9 cellular contexts compared by ENCODE assay signal in genomic region chr6:13466304-13467215, GRCh38. TPM values are rescaled to one million over a fixed set of nuclear protein-coding genes. Genes with fewer than 3 reads are reported as not detected.
DNase-seq lines count a peak whose midpoint lies in the region; ATAC-seq and TF ChIP-seq lines count a peak whose summit lies in the region.
"Had no signal": no experiment of that assay in that cellular context is flagged by ENCODE, and none has a peak within 500 bp of the region (broad histone marks: within the 10 kb centered on the region; RNA-seq: fewer than 3 reads in every experiment).

No MANE protein-coding gene starts in this region.

- no peak overlapping the region for H2AFZ ChIP-seq in fibroblast of lung (ENCODE audit: low read length)

- peak; percentile 25 to 27 for DNase-seq in activated CD4-positive, alpha-beta T cell treated with anti-CD3 and anti-CD28 coated beads, Interleukin-2, amount 50 U/mL, for 4 hours
- DNase-seq in fibroblast of lung (ENCODE audit: low read depth in 2 of 2): peak in 1 of 2 donors; percentile 67
- no peak for DNase-seq in cerebellar nuclear complex (lab: John Stamatoyannopoulos, UW)
- no peak for DNase-seq in dedifferentiated amniotic fluid mesenchymal stem cell (ENCODE audit: extremely low spot score)
- DNase-seq in mesenteric fat pad (ENCODE audit: low spot score): no peak

- peaks cover 2% of the 10 kb centered on the region for H3K79me2 ChIP-seq in fibroblast of lung (ENCODE audit: control insufficient read depth, insufficient read depth, low read length)

- H3K9ac ChIP-seq in fibroblast of lung (ENCODE audit: insufficient read depth, low read length): no peak overlapping the region

- no peak for TF ChIP-seq CTCF in 22Rv1 (IDR thresholded peaks at IDR 0.05)
- no peak for TF ChIP-seq CTCF in fibroblast of lung (conservative IDR thresholded peaks at IDR 0.05 in 1 of 2, IDR thresholded peaks at IDR 0.05 in 1 of 2; ENCODE audit: low read depth in 1 of 2, low read length in 2 of 2)

- no peaks in the 10 kb centered on the region for H3K9me3 ChIP-seq in fibroblast of lung (ENCODE audit: control insufficient read depth, insufficient read depth, low read depth, low read length)

- peak; percentile 64 for ATAC-seq in GM19351 (IDR thresholded peaks at IDR 0.05; ENCODE audit: unreplicated experiment)
- ATAC-seq in GM21825 (IDR thresholded peaks at IDR 0.05; ENCODE audit: unreplicated experiment): no peak

- no peak overlapping the region for H3K4me3 ChIP-seq in fibroblast of lung (replicated peaks in 1 of 4; ENCODE audit: control extremely low read depth in 1 of 4, insufficient read depth in 1 of 4, low read depth in 3 of 4, low read length in 4 of 4)

- H3K27ac ChIP-seq in 22Rv1 (peak overlapping the region; percentile 15; the same call in 1 of the 2 replicates), fibroblast of lung (ENCODE audit: insufficient read depth, low read length) (no peak overlapping the region)
- H3K27ac ChIP-seq: VCaP had no signal

- no peaks in the 10 kb centered on the region for H3K36me3 ChIP-seq in fibroblast of lung (ENCODE audit: control insufficient read depth, insufficient read depth, low read length)

- H3K4me1 ChIP-seq in fibroblast of lung (ENCODE audit: control insufficient read depth, extremely low read depth, insufficient read depth, low read length): peaks cover 41% of the 10 kb centered on the region

- no peaks in the 10 kb centered on the region for H4K20me1 ChIP-seq in fibroblast of lung (ENCODE audit: control insufficient read depth, extremely low read depth, insufficient read depth, low read length)

- no peaks in the 10 kb centered on the region for H3K27me3 ChIP-seq in fibroblast of lung (ENCODE audit: control insufficient read depth, insufficient read depth, low read length)

- peak overlapping the region; percentile 27 for H3K4me2 ChIP-seq in fibroblast of lung (ENCODE audit: extremely low read depth, insufficient read depth, low read length)

RNA-seq across cellular contexts. Expression of gene GFOD1, which starts 20.8 kb away (rescaled TPM):
- total RNA-seq in fibroblast of lung (15.4 and 25.3 TPM in 2 replicates), mesenteric fat pad (25.9 TPM)
- polyA plus RNA-seq in fibroblast of lung: 10.5 and 11.2 TPM in 2 replicates
- polyA plus RNA-seq in fibroblast of lung (2012): 7.1 and 8.6 TPM in 2 replicates
- 8.8 and 15.7 TPM in 2 replicates for polyA minus RNA-seq in fibroblast of lung (ENCODE audit: low replicate concordance)

Comparison
In these comparisons a context has a peak if more than half of its experiments do, and no peak if none do; other contexts are left out.
1. DNase-seq: peak in activated CD4-positive, alpha-beta T cell treated with anti-CD3 and anti-CD28 coated beads, Interleukin-2, amount 50 U/mL, for 4 hours (2 of 2); none in cerebellar nuclear complex (0 of 2), dedifferentiated amniotic fluid mesenchymal stem cell (single experiment) and mesenteric fat pad (single experiment).